15 cellular contexts compared by ENCODE assay signal in genomic region chr7:77245015-77245755, GRCh38. TPM values are rescaled to one million over a fixed set of nuclear protein-coding genes. Genes with fewer than 3 reads are reported as not detected.
DNase-seq lines count a peak whose midpoint lies in the region; ATAC-seq, FAIRE-seq and TF ChIP-seq lines count a peak whose summit lies in the region.
"Had no signal": no experiment of that assay in that cellular context is flagged by ENCODE, and none has a peak within 500 bp of the region (broad histone marks: within the 10 kb centered on the region; RNA-seq: fewer than 3 reads in every experiment).

No MANE protein-coding gene starts in this region.

- intact Hi-C loops in kidney (cut with DNase I), result no loop called here
- intact Hi-C loops in psoas muscle (cut with DNase I), result no loop called here

- H3K4me3 Mint-ChIP-seq in astrocyte (ENCODE audit: unreplicated experiment), result no peak overlapping the region
- H3K4me3 Mint-ChIP-seq: central memory CD8-positive, alpha-beta T cell; IgD-negative memory B cell had no signal

- peak in 2 of 4 donors; percentile 78 for ATAC-seq in psoas muscle
- ATAC-seq in HG03196 (IDR thresholded peaks at IDR 0.05; ENCODE audit: unreplicated experiment), result no peak
- ATAC-seq in GM21390 (IDR thresholded peaks at IDR 0.05; ENCODE audit: unreplicated experiment), result no peak
- ATAC-seq: activated CD4-positive, CD25-positive, alpha-beta regulatory T cell treated with anti-CD3 and anti-CD28 coated beads, Interleukin-2, amount 50 U/mL, for 24 hours had no signal

- H3K4me3 ChIP-seq in astrocyte (ENCODE audit: insufficient read depth, low read depth, low read length) (no peak overlapping the region), kidney (ENCODE audit: low read length in 2 of 2) (peak overlapping the region; percentile 63 to 70), psoas muscle (no peak overlapping the region), suprapubic skin (no peak overlapping the region)

- TF ChIP-seq CTCF in astrocyte (IDR thresholded peaks at IDR 0.05; ENCODE audit: insufficient read depth, low read depth, low read length), result no peak
- TF ChIP-seq CTCF in kidney (IDR thresholded peaks at IDR 0.05; ENCODE audit: borderline replicate concordance, extremely low read depth, insufficient read depth), result no peak
- TF ChIP-seq CTCF in psoas muscle (IDR thresholded peaks at IDR 0.05), result no peak
- TF ChIP-seq CTCF in suprapubic skin (IDR thresholded peaks at IDR 0.05), result no peak

- no peak for FAIRE-seq in astrocyte (lab: Jason Lieb, UNC)
- peak; percentile 89 for FAIRE-seq in kidney (lab: Jason Lieb, UNC)
- FAIRE-seq: islet of Langerhans had no signal

- H3K27ac Mint-ChIP-seq in astrocyte (ENCODE audit: unreplicated experiment), result peak overlapping the region; percentile 11

- H3K9me3 Mint-ChIP-seq in astrocyte (ENCODE audit: unreplicated experiment), result no peaks in the 10 kb centered on the region
- H3K9me3 Mint-ChIP-seq: central memory CD8-positive, alpha-beta T cell; IgD-negative memory B cell had no signal

- no peak overlapping the region for H3K9ac ChIP-seq in astrocyte (ENCODE audit: low read length)
- H3K9ac ChIP-seq in kidney (ENCODE audit: low read length in 2 of 2), result peak overlapping the region in 1 of 2 donors; percentile 42

- no peak overlapping the region for H3K4me2 ChIP-seq in astrocyte (ENCODE audit: low read length)

- H3K79me2 ChIP-seq in astrocyte (ENCODE audit: insufficient read depth, low read length), result no peaks in the 10 kb centered on the region

- H4K20me1 ChIP-seq in astrocyte (ENCODE audit: insufficient read depth, low read length), result no peaks in the 10 kb centered on the region

- WGBS in psoas muscle, 3 donors, result 20 to 39% (median 21%) methylated on average over 7 of the region's 7 CpGs
- WGBS in suprapubic skin, result 74% methylated on average over 7 of the region's 7 CpGs

- peak; percentile 46 for DNase-seq in GF-D8 (lab: John Stamatoyannopoulos, UW)
- no peak for DNase-seq in astrocyte (ENCODE audit: low read depth)
- no peak for DNase-seq in kidney
- DNase-seq in psoas muscle, result peak; percentile 28 to 75
- DNase-seq in SHP77 treated with DMSO at 0.1 percent for 48 hours (lab: John Stamatoyannopoulos, UW), result no peak
- DNase-seq in suprapubic skin (ENCODE audit: low spot score in 2 of 2), result no peak
- DNase-seq: NCI-H1436; NCI-H446 treated with DMSO at 0.1 percent for 48 hours; stimulated activated naive CD4-positive, alpha-beta T cell treated with Interleukin-2 at 50 U/mL for 16 hours had no signal

- H3K9me3 ChIP-seq in astrocyte (ENCODE audit: insufficient read depth, low read depth, low read length) (no peaks in the 10 kb centered on the region), kidney (ENCODE audit: control insufficient read depth in 1 of 2, low read length in 2 of 2) (no peaks in the 10 kb centered on the region), psoas muscle (no peaks in the 10 kb centered on the region), suprapubic skin (no peaks in the 10 kb centered on the region)

- H3K4me1 ChIP-seq in astrocyte (ENCODE audit: insufficient read depth, low read length) (no peaks in the 10 kb centered on the region), kidney (ENCODE audit: control insufficient read depth in 1 of 2, insufficient read depth in 1 of 2, low read depth in 1 of 2, low read length in 2 of 2) (peaks cover 6 to 14% of the 10 kb centered on the region in 2 donors), psoas muscle (peaks cover 9% of the 10 kb centered on the region), suprapubic skin (peaks cover 2% of the 10 kb centered on the region)

- TF ChIP-seq POLR2A in suprapubic skin (IDR thresholded peaks at IDR 0.05), result no peak

- H3K27ac ChIP-seq in astrocyte (ENCODE audit: low read depth, low read length) (no peak overlapping the region), kidney (ENCODE audit: low read depth in 2 of 2, low read length in 2 of 2) (peak overlapping the region; percentile 52 to 55), psoas muscle (no peak overlapping the region), suprapubic skin (no peak overlapping the region)

- H3K36me3 Mint-ChIP-seq in astrocyte (ENCODE audit: low read depth, unreplicated experiment), result no peaks in the 10 kb centered on the region

- H3K4me1 Mint-ChIP-seq in astrocyte (ENCODE audit: low read depth, unreplicated experiment), result peaks cover 8% of the 10 kb centered on the region
- H3K4me1 Mint-ChIP-seq: central memory CD8-positive, alpha-beta T cell had no signal

- H3K36me3 ChIP-seq in astrocyte (ENCODE audit: insufficient read depth, low read length) (no peaks in the 10 kb centered on the region), kidney (ENCODE audit: control insufficient read depth in 1 of 2, insufficient read depth in 2 of 2, low read length in 2 of 2) (no peaks in the 10 kb centered on the region), psoas muscle (ENCODE audit: insufficient read depth in 1 of 2, low read depth in 1 of 2) (peaks cover 0 to 5% of the 10 kb centered on the region in 2 donors), suprapubic skin (peaks cover 10% of the 10 kb centered on the region)

- no peak for TF ChIP-seq EP300 in suprapubic skin (IDR thresholded peaks at IDR 0.05)

- no peak overlapping the region for H2AFZ ChIP-seq in astrocyte (ENCODE audit: low read depth, low read length)

- H3K27me3 ChIP-seq in astrocyte (ENCODE audit: insufficient read depth, low read length) (no peaks in the 10 kb centered on the region), psoas muscle (ENCODE audit: insufficient read depth in 3 of 3, low read length in 2 of 3) (no peaks in the 10 kb centered on the region), suprapubic skin (no peaks in the 10 kb centered on the region)

- H3K27me3 Mint-ChIP-seq in astrocyte (ENCODE audit: low read depth, unreplicated experiment), result no peaks in the 10 kb centered on the region
- H3K27me3 Mint-ChIP-seq: central memory CD8-positive, alpha-beta T cell; IgD-negative memory B cell had no signal

RNA-seq across cellular contexts. Expression of gene FGL2, which starts 45.6 kb away (rescaled TPM):
- total RNA-seq in astrocyte, result not detected in 2 replicates
- total RNA-seq in kidney, result 96.9 TPM
- polyA plus RNA-seq in kidney (ENCODE audit: insufficient read depth, low read depth, low replicate concordance), result 27.5 TPM
- 1 to 10 TPM; 3.0 to 8.8 (median 4.4) TPM for total RNA-seq in psoas muscle
- 1 to 10 TPM; 2.1 to 3.8 (median 2.7) TPM for polyA plus RNA-seq in psoas muscle
- 1 to 10 TPM; 6.2 to 9.2 (median 8.2) TPM for total RNA-seq in suprapubic skin

Comparison
In these comparisons a context has a peak if more than half of its experiments do, and no peak if none do; other contexts are left out.
1. DNase-seq: peak in GF-D8 (single experiment) and psoas muscle (2 of 2); none in astrocyte (single experiment), kidney (single experiment), SHP77 treated with DMSO at 0.1 percent for 48 hours (single experiment) and suprapubic skin (0 of 2).
2. H3K27ac ChIP-seq: peak in kidney (2 of 2); none in astrocyte (single experiment), psoas muscle (single experiment) and suprapubic skin (single experiment).
3. H3K4me3 ChIP-seq: peak in kidney (2 of 2); none in astrocyte (single experiment), psoas muscle (single experiment) and suprapubic skin (single experiment).